Comparison of ENCODE assay signal across 2 cellular contexts in the genomic region with DNA sequence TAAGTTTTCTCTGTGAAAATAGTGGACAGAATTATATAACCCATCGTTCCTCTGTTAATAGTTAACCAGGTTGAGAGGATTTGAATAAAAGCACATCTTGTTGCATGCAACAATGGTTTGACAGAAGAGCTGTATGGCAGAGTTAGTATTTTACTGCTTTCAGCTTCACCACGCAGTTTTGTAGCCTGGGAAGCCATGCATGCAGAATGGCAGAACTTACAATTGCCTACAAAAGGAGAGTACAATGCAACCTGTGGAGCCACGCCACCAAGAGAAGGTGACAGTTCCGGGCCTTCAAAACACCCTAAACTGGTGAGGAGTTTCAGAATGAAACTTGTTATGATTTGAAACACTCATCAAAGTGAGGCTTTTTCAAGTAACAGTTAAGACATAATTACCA.
TF ChIP-seq lines count a peak whose summit lies in the region.

No MANE protein-coding gene starts in this region.

TF ChIP-seq in SK-N-SH treated with all-trans-retinoic acid at 6 μM for 48 hours, 23 proteins besides CTCF, POLR2A, EP300 and RAD21 (continued from another document):
- TF ChIP-seq, protein P1, sequence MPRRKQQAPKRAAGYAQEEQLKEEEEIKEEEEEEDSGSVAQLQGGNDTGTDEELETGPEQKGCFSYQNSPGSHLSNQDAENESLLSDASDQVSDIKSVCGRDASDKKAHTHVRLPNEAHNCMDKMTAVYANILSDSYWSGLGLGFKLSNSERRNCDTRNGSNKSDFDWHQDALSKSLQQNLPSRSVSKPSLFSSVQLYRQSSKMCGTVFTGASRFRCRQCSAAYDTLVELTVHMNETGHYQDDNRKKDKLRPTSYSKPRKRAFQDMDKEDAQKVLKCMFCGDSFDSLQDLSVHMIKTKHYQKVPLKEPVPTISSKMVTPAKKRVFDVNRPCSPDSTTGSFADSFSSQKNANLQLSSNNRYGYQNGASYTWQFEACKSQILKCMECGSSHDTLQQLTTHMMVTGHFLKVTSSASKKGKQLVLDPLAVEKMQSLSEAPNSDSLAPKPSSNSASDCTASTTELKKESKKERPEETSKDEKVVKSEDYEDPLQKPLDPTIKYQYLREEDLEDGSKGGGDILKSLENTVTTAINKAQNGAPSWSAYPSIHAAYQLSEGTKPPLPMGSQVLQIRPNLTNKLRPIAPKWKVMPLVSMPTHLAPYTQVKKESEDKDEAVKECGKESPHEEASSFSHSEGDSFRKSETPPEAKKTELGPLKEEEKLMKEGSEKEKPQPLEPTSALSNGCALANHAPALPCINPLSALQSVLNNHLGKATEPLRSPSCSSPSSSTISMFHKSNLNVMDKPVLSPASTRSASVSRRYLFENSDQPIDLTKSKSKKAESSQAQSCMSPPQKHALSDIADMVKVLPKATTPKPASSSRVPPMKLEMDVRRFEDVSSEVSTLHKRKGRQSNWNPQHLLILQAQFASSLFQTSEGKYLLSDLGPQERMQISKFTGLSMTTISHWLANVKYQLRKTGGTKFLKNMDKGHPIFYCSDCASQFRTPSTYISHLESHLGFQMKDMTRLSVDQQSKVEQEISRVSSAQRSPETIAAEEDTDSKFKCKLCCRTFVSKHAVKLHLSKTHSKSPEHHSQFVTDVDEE (CRISPR knock-in tag; IDR thresholded peaks at IDR 0.05): no peak
- TF ChIP-seq ARNTL (CRISPR knock-in tag; IDR thresholded peaks at IDR 0.05; ENCODE audit: borderline replicate concordance, low read depth) (no peak), PPARA (CRISPR knock-in tag; IDR thresholded peaks at IDR 0.05; ENCODE audit: borderline replicate concordance) (no peak), SNAI2 (CRISPR knock-in tag; IDR thresholded peaks at IDR 0.05) (no peak), CSDC2 (CRISPR knock-in tag; IDR thresholded peaks at IDR 0.05) (no peak), ESRRG (CRISPR knock-in tag; IDR thresholded peaks at IDR 0.05) (no peak), ZFP30 (CRISPR knock-in tag; IDR thresholded peaks at IDR 0.05) (no peak), ISL1 (CRISPR knock-in tag; IDR thresholded peaks at IDR 0.05) (no peak), BACH2 (CRISPR knock-in tag; IDR thresholded peaks at IDR 0.05; ENCODE audit: borderline replicate concordance) (no peak)

TF ChIP-seq in SK-N-SH, 30 proteins besides CTCF, POLR2A, EP300 and RAD21 (continued from another document):
- TF ChIP-seq, protein P2, sequence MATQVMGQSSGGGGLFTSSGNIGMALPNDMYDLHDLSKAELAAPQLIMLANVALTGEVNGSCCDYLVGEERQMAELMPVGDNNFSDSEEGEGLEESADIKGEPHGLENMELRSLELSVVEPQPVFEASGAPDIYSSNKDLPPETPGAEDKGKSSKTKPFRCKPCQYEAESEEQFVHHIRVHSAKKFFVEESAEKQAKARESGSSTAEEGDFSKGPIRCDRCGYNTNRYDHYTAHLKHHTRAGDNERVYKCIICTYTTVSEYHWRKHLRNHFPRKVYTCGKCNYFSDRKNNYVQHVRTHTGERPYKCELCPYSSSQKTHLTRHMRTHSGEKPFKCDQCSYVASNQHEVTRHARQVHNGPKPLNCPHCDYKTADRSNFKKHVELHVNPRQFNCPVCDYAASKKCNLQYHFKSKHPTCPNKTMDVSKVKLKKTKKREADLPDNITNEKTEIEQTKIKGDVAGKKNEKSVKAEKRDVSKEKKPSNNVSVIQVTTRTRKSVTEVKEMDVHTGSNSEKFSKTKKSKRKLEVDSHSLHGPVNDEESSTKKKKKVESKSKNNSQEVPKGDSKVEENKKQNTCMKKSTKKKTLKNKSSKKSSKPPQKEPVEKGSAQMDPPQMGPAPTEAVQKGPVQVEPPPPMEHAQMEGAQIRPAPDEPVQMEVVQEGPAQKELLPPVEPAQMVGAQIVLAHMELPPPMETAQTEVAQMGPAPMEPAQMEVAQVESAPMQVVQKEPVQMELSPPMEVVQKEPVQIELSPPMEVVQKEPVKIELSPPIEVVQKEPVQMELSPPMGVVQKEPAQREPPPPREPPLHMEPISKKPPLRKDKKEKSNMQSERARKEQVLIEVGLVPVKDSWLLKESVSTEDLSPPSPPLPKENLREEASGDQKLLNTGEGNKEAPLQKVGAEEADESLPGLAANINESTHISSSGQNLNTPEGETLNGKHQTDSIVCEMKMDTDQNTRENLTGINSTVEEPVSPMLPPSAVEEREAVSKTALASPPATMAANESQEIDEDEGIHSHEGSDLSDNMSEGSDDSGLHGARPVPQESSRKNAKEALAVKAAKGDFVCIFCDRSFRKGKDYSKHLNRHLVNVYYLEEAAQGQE (IDR thresholded peaks at IDR 0.05; ENCODE audit: low read depth, low read length): no peak
- TF ChIP-seq SIN3A (IDR thresholded peaks at IDR 0.05; ENCODE audit: borderline replicate concordance, low read depth, low read length): no peak
- TF ChIP-seq MXI1 (IDR thresholded peaks at IDR 0.05; ENCODE audit: low read depth, low read length): no peak
- no peak for TF ChIP-seq FOXJ3 (CRISPR knock-in tag; IDR thresholded peaks at IDR 0.05)
- TF ChIP-seq TCF12 (IDR thresholded peaks at IDR 0.05): no peak
